Comparison of ENCODE assay signal across 24 cellular contexts in the genomic region with DNA sequence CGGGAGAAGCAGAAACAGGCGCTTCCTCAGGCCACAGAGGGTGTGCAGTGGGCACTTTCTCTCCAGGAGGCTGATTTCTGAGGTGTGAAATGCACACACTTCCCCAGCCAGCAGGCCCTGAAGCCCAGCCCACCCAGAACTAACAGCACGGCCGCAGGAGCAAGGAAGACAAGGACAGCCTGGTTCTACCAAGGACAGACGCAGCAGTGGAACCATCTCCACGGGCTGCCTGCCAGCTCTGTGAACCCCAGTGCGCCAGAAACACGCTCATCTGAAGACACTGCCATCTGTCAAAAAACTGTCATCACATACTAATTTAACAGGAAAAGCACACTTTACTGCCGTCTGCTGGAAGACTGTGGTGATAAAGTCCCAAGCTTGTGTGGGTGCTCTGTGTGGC. TPM values are rescaled to one million over a fixed set of nuclear protein-coding genes. Genes with fewer than 3 reads are reported as not detected.
"Had no signal": no experiment of that assay in that cellular context is flagged by ENCODE, and none has a peak within 500 bp of the region (broad histone marks: within the 10 kb centered on the region; RNA-seq: fewer than 3 reads in every experiment).

No MANE protein-coding gene starts in this region.

- H3K27me3 ChIP-seq: adrenal gland, left lung, right atrium auricular region, suprapubic skin, transverse colon had no signal

- H3K4me1 ChIP-seq: adrenal gland, left lung, psoas muscle, right atrium auricular region, suprapubic skin, transverse colon had no signal

- H3K4me3 ChIP-seq: adrenal gland, left lung, psoas muscle, right atrium auricular region, suprapubic skin, transverse colon had no signal

- DNase-seq: activated CD4-positive, alpha-beta T cell treated with anti-CD3 and anti-CD28 coated beads, Interleukin-2, amount 10 ng/mL, durations not matched to agents 7 days and 5 days; activated CD4-positive, CD25-positive, alpha-beta regulatory T cell treated with anti-CD3 and anti-CD28 coated beads, Interleukin-2, amount 50 U/mL, for 72 hours; activated CD8-positive, alpha-beta memory T cell treated with anti-CD3 and anti-CD28 coated beads, Interleukin-2, amount 10 ng/mL, durations not matched to agents 7 days and 5 days; activated CD8-positive, alpha-beta T cell treated with anti-CD3 and anti-CD28 coated beads for 36 hours; activated gamma-delta T cell; activated T-cell treated with anti-CD3 and anti-CD28 coated beads for 4 hours; adrenal gland; effector CD4-positive, alpha-beta T cell; erythroblast; foreskin melanocyte; kidney glomerular epithelial cell; left lung; naive thymus-derived CD4-positive, alpha-beta T cell; psoas muscle; stimulated activated CD4-positive, alpha-beta T cell treated with anti-CD3 and anti-CD28 coated beads, Interleukin-12 subunit alpha, Interleukin-12 subunit beta, amount 100 ng/mL, for 4 hours; stimulated activated CD4-positive, alpha-beta T cell treated with anti-CD3 and anti-CD28 coated beads, Interleukin-1b, Interleukin-23, amount 100 ng/mL, for 48 hours; stimulated activated naive CD8-positive, alpha-beta T cell treated with anti-CD3 and anti-CD28 coated beads, Interleukin-15, amount 100 ng/mL, for 72 hours; T-helper 1 cell; transverse colon; WERI-Rb-1 had no signal

- H3K27ac ChIP-seq: adrenal gland, left lung, psoas muscle, right atrium auricular region, suprapubic skin, transverse colon, WERI-Rb-1 had no signal

- ATAC-seq: activated CD8-positive, alpha-beta memory T cell treated with anti-CD3 and anti-CD28 coated beads, Interleukin-2, amount 10 ng/mL, durations not matched to agents 7 days and 5 days; activated CD8-positive, alpha-beta T cell treated with anti-CD3 and anti-CD28 coated beads for 36 hours; left lung; naive thymus-derived CD4-positive, alpha-beta T cell; psoas muscle; stimulated activated naive CD8-positive, alpha-beta T cell treated with anti-CD3 and anti-CD28 coated beads, Interleukin-15, amount 100 ng/mL, for 72 hours had no signal

RNA-seq across cellular contexts. Expression of gene RASGEF1C, which starts 42.1 kb away (rescaled TPM):
- total RNA-seq: activated CD4-positive, alpha-beta T cell treated with anti-CD3 and anti-CD28 coated beads, Interleukin-2, amount 10 ng/mL, durations not matched to agents 7 days and 5 days; activated CD8-positive, alpha-beta memory T cell treated with anti-CD3 and anti-CD28 coated beads, Interleukin-2, amount 10 ng/mL, durations not matched to agents 7 days and 5 days; activated CD8-positive, alpha-beta T cell treated with anti-CD3 and anti-CD28 coated beads for 36 hours; bronchial epithelial cell; chondrocyte; left lung; naive thymus-derived CD4-positive, alpha-beta T cell; psoas muscle had no signal
